ENCODE assay signal across 1 cellular context in genomic region chr12:91179315-91179714, GRCh38.
TF ChIP-seq lines count a peak whose summit lies in the region.

No MANE protein-coding gene starts in this region.

TF ChIP-seq in IMR-90, 13 proteins besides CTCF, POLR2A, EP300 and RAD21:
- no peak for TF ChIP-seq RCOR1 (IDR thresholded peaks at IDR 0.05; ENCODE audit: insufficient replicate concordance, low read length)
- no peak for TF ChIP-seq ELK1 (IDR thresholded peaks at IDR 0.05; ENCODE audit: borderline replicate concordance, low read depth, low read length)
- TF ChIP-seq CEBPB (IDR thresholded peaks at IDR 0.05; ENCODE audit: low read depth, low read length): peak; percentile 75
- no peak for TF ChIP-seq BHLHE40 (IDR thresholded peaks at IDR 0.05; ENCODE audit: low read depth, low read length)
- no peak for TF ChIP-seq RFX5 (IDR thresholded peaks at IDR 0.05; ENCODE audit: low read depth, low read length)
